In genomic region chr20:3204124-3204794, GRCh38 we compare ENCODE assay signal across 8 cellular contexts. TPM values are rescaled to one million over a fixed set of nuclear protein-coding genes. Genes with fewer than 3 reads are reported as not detected.
DNase-seq lines count a peak whose midpoint lies in the region; TF ChIP-seq lines count a peak whose summit lies in the region.

TSS of gene DDRGK1 (minus strand) at chr20:3204682. CDS start at chr20:3204627, 55 bp downstream.

- H3K9me2 ChIP-seq in DOHH2 (replicated peaks; ENCODE audit: control insufficient read depth, low read length) (no peaks in the 10 kb centered on the region), GM23248 (ENCODE audit: insufficient read depth) (no peaks in the 10 kb centered on the region)

- no peaks in the 10 kb centered on the region for H3K9me3 Mint-ChIP-seq in neural crest cell

- peak within 1 kb of the TSS; percentile 86 for H3K4me2 ChIP-seq in DOHH2 (ENCODE audit: low read length)
- peak within 1 kb of the TSS; percentile 96 for H3K4me2 ChIP-seq in GM23248 (ENCODE audit: unreplicated experiment)

- H3K79me2 ChIP-seq in DOHH2 (ENCODE audit: control insufficient read depth, low read length), result peaks cover 40% of the 10 kb centered on the region
- H3K79me2 ChIP-seq in GM23248 (ENCODE audit: insufficient read depth), result peaks cover 53% of the 10 kb centered on the region

- H3K27me3 Mint-ChIP-seq in neural crest cell (ENCODE audit: low read depth), result no peaks in the 10 kb centered on the region

- peak within 1 kb of the TSS; percentile 92 for H3K4me3 Mint-ChIP-seq in neural crest cell

- H3K36me3 ChIP-seq in DOHH2 (ENCODE audit: control insufficient read depth, low read length) (peaks cover 32% of the 10 kb centered on the region), GM23248 (ENCODE audit: low read depth) (no peaks in the 10 kb centered on the region; the same call in 1 of the 2 replicates), stomach (peaks cover 16 to 35% (median 32%) of the 10 kb centered on the region in 4 donors)

- intact Hi-C loops in stomach (cut with DNase I; ENCODE audit: low total_unique reads), result no loop called here

- no peaks in the 10 kb centered on the region for H3K9me3 ChIP-seq in DOHH2 (ENCODE audit: control insufficient read depth, insufficient read depth, low read length)
- no peaks in the 10 kb centered on the region for H3K9me3 ChIP-seq in GM23248 (ENCODE audit: low read depth)
- no peaks in the 10 kb centered on the region for H3K9me3 ChIP-seq in stomach

- TF ChIP-seq EP300 in stomach (IDR thresholded peaks at IDR 0.05), result no peak

- DNase-seq in GM23248, result peak; percentile 90
- DNase-seq in LHCN-M2 (ENCODE audit: low read depth), result peak; percentile 78
- DNase-seq in SHP77 treated with DMSO at 0.1 percent for 48 hours (lab: John Stamatoyannopoulos, UW), result peak; percentile 91
- peak; percentile 96 for DNase-seq in activated effector memory CD4-positive, alpha-beta T cell treated with anti-CD3 and anti-CD28 coated beads, Interleukin-2, amount 50 U/mL, for 16 hours
- peak; percentile 53 for DNase-seq in fibroblast of the conjunctiva (ENCODE audit: low read depth)
- peak; percentile 89 for DNase-seq in neural crest cell (ENCODE audit: low read depth, low spot score)
- DNase-seq in stomach, result peak; percentile 93

- TF ChIP-seq POLR2A in stomach (IDR thresholded peaks at IDR 0.05), result peak in 1 of 4 donors; percentile 59

- peak within 1 kb of the TSS; percentile 97 for H3K27ac Mint-ChIP-seq in neural crest cell (ENCODE audit: unreplicated experiment)

- H3K4me1 ChIP-seq in DOHH2 (ENCODE audit: control insufficient read depth, low read length), result peaks cover 19% of the 10 kb centered on the region
- H3K4me1 ChIP-seq in GM23248 (ENCODE audit: insufficient read depth), result peaks cover 14% of the 10 kb centered on the region
- H3K4me1 ChIP-seq in stomach, result peaks cover 15 to 34% (median 30%) of the 10 kb centered on the region in 4 donors

- H4K20me1 ChIP-seq in DOHH2 (ENCODE audit: control insufficient read depth, insufficient read depth, low read depth, low read length) (no peaks in the 10 kb centered on the region), GM23248 (ENCODE audit: insufficient read depth) (no peaks in the 10 kb centered on the region)

- H3K27ac ChIP-seq in DOHH2 (ENCODE audit: low read depth, low read length), result peak within 1 kb of the TSS; percentile 47
- H3K27ac ChIP-seq in GM23248, result peak within 1 kb of the TSS; percentile 48
- peak within 1 kb of the TSS; percentile 90 to 98 (median 94) for H3K27ac ChIP-seq in stomach

- 0 to 1% methylated on average over 47 to 48 of the region's 48 CpGs for WGBS in GM23248 (ENCODE audit: low coverage in 1 of 2, low lambda C conversion rate in 2 of 2, missing lambda C conversion rate in 2 of 2), 2 experiments
- WGBS in stomach, 5 donors, result 0 to 1% (median 0%) methylated on average over 20 to 48 of the region's 48 CpGs

- H3K4me1 Mint-ChIP-seq in neural crest cell, result peaks cover 19% of the 10 kb centered on the region

- H2AFZ ChIP-seq in GM23248, result peak within 1 kb of the TSS; percentile 82

- TF ChIP-seq CTCF in DOHH2 (IDR thresholded peaks at IDR 0.05; ENCODE audit: low read depth, low read length, poor library complexity, severe bottlenecking) (no peak), neural crest cell (conservative IDR thresholded peaks at IDR 0.05) (no peak), stomach (IDR thresholded peaks at IDR 0.05) (peak in 1 of 7 experiments; percentile 7)

- H3F3A ChIP-seq in DOHH2 (ENCODE audit: control insufficient read depth, insufficient read depth) (no peaks in the 10 kb centered on the region), GM23248 (ENCODE audit: insufficient read depth) (0 out of 2 replicates have a peak, but pooled peaks cover 5% of the 10 kb centered on the region)

- H3K36me3 Mint-ChIP-seq in neural crest cell (ENCODE audit: low read depth), result peaks cover 7% of the 10 kb centered on the region

- H3K27me3 ChIP-seq in DOHH2 (ENCODE audit: control insufficient read depth, low read length), result no peaks in the 10 kb centered on the region
- H3K27me3 ChIP-seq in GM23248 (replicated peaks; ENCODE audit: insufficient read depth), result no peaks in the 10 kb centered on the region
- H3K27me3 ChIP-seq in stomach, result no peaks in the 10 kb centered on the region

- H3K4me3 ChIP-seq in DOHH2 (ENCODE audit: low read length), result peak within 1 kb of the TSS; percentile 78
- peak within 1 kb of the TSS; percentile 76 for H3K4me3 ChIP-seq in GM23248
- peak within 1 kb of the TSS; percentile 80 to 91 (median 86) for H3K4me3 ChIP-seq in stomach

- peak within 1 kb of the TSS; percentile 84 for H3K9ac ChIP-seq in GM23248

- in situ Hi-C loops in GM23248 (cut with MboI), result no loop called here

RNA-seq across cellular contexts. Expression of gene DDRGK1, which starts in this region (rescaled TPM):
- 50.8 and 63.0 TPM in 2 replicates for total RNA-seq in GM23248 (2014; rRNA removed; shearing (Covaris generic))
- polyA plus RNA-seq in GM23248 (2016; fragmentation: Nextera tagmentation; extraction: Ambion mirVana), result 55.9 and 56.7 TPM in 2 replicates
- total RNA-seq in LHCN-M2 (2014; rRNA removed), result 51.3 and 52.6 TPM in 2 replicates
- polyA plus RNA-seq in LHCN-M2 (2012), result 41.3 TPM
- 56.6 and 57.2 TPM in 2 replicates for total RNA-seq in neural crest cell
- 100 to 1,000 TPM in 1 of 5 donors, 10 to 100 TPM in 3, 1 to 10 TPM in 1; 2.3 to 108 (median 49.1) TPM for total RNA-seq in stomach
- polyA plus RNA-seq in stomach, result 10 to 100 TPM; 45.5 to 80.8 (median 55.6) TPM

Comparison
In these comparisons a context has a peak if more than half of its experiments do, and no peak if none do; other contexts are left out.
1. Peak in every context shown above with its lines: DNase-seq, H3K4me3 ChIP-seq and H3K27ac ChIP-seq.